Comparison of ENCODE assay signal across 8 cellular contexts in the genomic region with DNA sequence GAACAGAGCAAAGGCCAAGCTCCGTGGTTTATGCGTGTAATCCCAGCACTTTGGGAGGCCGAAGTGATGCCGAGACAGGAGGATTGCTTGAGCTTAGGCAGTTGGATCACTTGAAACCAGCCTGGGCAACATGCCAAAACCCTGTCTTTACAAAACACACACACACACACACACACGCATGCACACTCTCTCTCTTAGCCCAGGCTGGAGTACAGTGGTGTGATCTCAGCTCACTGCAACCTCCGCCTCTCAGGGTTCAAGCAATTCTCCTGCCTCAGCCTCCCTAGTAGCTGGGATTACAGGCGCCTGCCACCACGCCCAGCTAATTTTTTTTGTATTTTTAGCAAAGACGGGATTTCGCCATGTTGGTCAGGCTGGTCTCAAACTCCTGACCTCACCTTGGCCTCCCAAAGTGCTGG. TPM values are rescaled to one million over a fixed set of nuclear protein-coding genes. Genes with fewer than 3 reads are reported as not detected.
DNase-seq lines count a peak whose midpoint lies in the region; ATAC-seq, FAIRE-seq and TF ChIP-seq lines count a peak whose summit lies in the region.
"Not testable (repeated sequence)": the region's sequence is repeated elsewhere in the genome, so short reads cannot be mapped to it uniquely, and the experiment has no call there.

No MANE protein-coding gene starts in this region.

- not testable (repeated sequence) for H3K9me2 ChIP-seq in GM23248 (ENCODE audit: insufficient read depth); hepatocyte (replicated peaks; ENCODE audit: insufficient read depth)

- H3F3A ChIP-seq in GM23248 (ENCODE audit: insufficient read depth): peaks cover 45% of the 10 kb centered on the region

- intact Hi-C loops in A673 (cut with micrococcal nuclease; ENCODE audit: unreplicated experiment); pancreas (cut with DNase I): not testable (repeated sequence)

- H4K20me1 ChIP-seq in GM23248 (ENCODE audit: insufficient read depth); hepatocyte (ENCODE audit: insufficient read depth, poor library complexity, severe bottlenecking): not testable (repeated sequence)

- peak; percentile 42 for DNase-seq in A673 (ENCODE audit: low spot score)
- DNase-seq in GM23248: peak; percentile 38
- peak; percentile 26 for DNase-seq in NCI-H1436 (lab: John Stamatoyannopoulos, UW)
- DNase-seq in NCI-H69 (lab: John Stamatoyannopoulos, UW): peak; percentile 66
- DNase-seq in amniotic epithelial cell (ENCODE audit: low read depth): peak; percentile 84
- DNase-seq in epithelial cell of prostate (ENCODE audit: low read depth, low spot score): not testable (repeated sequence)
- DNase-seq in hepatocyte (ENCODE audit: low spot score): peak; percentile 49
- DNase-seq in pancreas: peak in 2 of 6 donors; percentile 30 to 39

- H2AFZ ChIP-seq in GM23248, hepatocyte: not testable (repeated sequence)

- not testable (repeated sequence) for H3K36me3 ChIP-seq in A673 (ENCODE audit: insufficient read depth, low read length, poor library complexity, severe bottlenecking); GM23248 (ENCODE audit: low read depth); hepatocyte (replicated peaks; ENCODE audit: insufficient read depth, low read depth)
- peaks cover 0 to 16% (median 0%) of the 10 kb centered on the region in 3 donors for H3K36me3 ChIP-seq in pancreas

- H3K27ac ChIP-seq in A673 (ENCODE audit: low read depth, low read length, poor library complexity, severe bottlenecking); GM23248; hepatocyte; pancreas: not testable (repeated sequence)
- H3K27ac ChIP-seq in epithelial cell of prostate: peak overlapping the region; percentile 86

- WGBS in GM23248 (ENCODE audit: low coverage in 1 of 2, low lambda C conversion rate in 2 of 2, missing lambda C conversion rate in 2 of 2), 2 experiments: 61 to 70% methylated on average over 10 of the region's 10 CpGs
- 74% methylated on average over 10 of the region's 10 CpGs for WGBS in hepatocyte (ENCODE audit: low lambda C conversion rate, missing lambda C conversion rate)
- 81 to 82% methylated on average over 10 of the region's 10 CpGs for WGBS in pancreas, 2 donors

- H3K27me3 ChIP-seq in A673 (replicated peaks; ENCODE audit: insufficient read depth, low read depth, low read length, poor library complexity); GM23248 (replicated peaks; ENCODE audit: insufficient read depth); hepatocyte; pancreas: not testable (repeated sequence)

- not testable (repeated sequence) for TF ChIP-seq CTCF in A673 (conservative IDR thresholded peaks at IDR 0.05; ENCODE audit: low read depth, low read length); hepatocyte (IDR thresholded peaks at IDR 0.05; ENCODE audit: poor library complexity); pancreas (IDR thresholded peaks at IDR 0.05)

- not testable (repeated sequence) for H3K79me2 ChIP-seq in GM23248 (ENCODE audit: insufficient read depth); hepatocyte

- CTCF ChIA-PET in A673 (lab: Charles Lee): interaction anchor here (0.8 kb wide), 1 partner anchor 12 kb away, joined by 3 read pairs; no protein-coding TSS in a partner anchor

- H3K4me1 ChIP-seq in A673 (ENCODE audit: insufficient read depth, low read length, poor library complexity, severe bottlenecking); GM23248 (ENCODE audit: insufficient read depth); hepatocyte (ENCODE audit: insufficient read depth); pancreas: not testable (repeated sequence)

- H3K4me3 ChIP-seq in A673 (ENCODE audit: low read depth, low read length, poor library complexity, severe bottlenecking); GM23248; hepatocyte; pancreas: not testable (repeated sequence)

- not testable (repeated sequence) for FAIRE-seq in pancreas (lab: Jason Lieb, UNC)

- H3K9ac ChIP-seq in GM23248: not testable (repeated sequence)

- in situ Hi-C loops in GM23248 (cut with MboI): not testable (repeated sequence)

- peak; percentile 9 to 28 (median 16) for ATAC-seq in pancreas

- not testable (repeated sequence) for H3K4me2 ChIP-seq in GM23248 (ENCODE audit: unreplicated experiment); hepatocyte

- POLR2A ChIA-PET in A673 (lab: Charles Lee; ENCODE audit: low non-redundant PET): not testable (repeated sequence)

- not testable (repeated sequence) for BruUV-seq in A673 (replicated peaks; lab: Mats Ljungman, UMichigan)

- H3K9me3 ChIP-seq in A673 (ENCODE audit: low read depth, low read length, poor library complexity, severe bottlenecking); GM23248 (ENCODE audit: low read depth); hepatocyte (ENCODE audit: low read depth); pancreas: not testable (repeated sequence)

RNA-seq across cellular contexts. Expression of a gene that starts 36.1 kb away (rescaled TPM):
- 23.4 and 25.1 TPM in 2 replicates for total RNA-seq in A673 (2021)
- 20.4 and 21.9 TPM in 2 replicates for total RNA-seq in GM23248 (2014; rRNA removed; shearing (Covaris generic))
- 17.1 and 17.7 TPM in 2 replicates for polyA plus RNA-seq in GM23248 (2016; fragmentation: Nextera tagmentation; extraction: Ambion mirVana)
- total RNA-seq in hepatocyte: 17.8 and 21.6 TPM in 2 replicates
- 8.5 and 13.3 TPM in 2 replicates for polyA plus RNA-seq in hepatocyte
- 10 to 100 TPM in 4 of 6 donors, 1 to 10 TPM in 2; 8.0 to 14.5 (median 12.2) TPM for total RNA-seq in pancreas
- 10 to 100 TPM in 1 of 2 donors, 1 to 10 TPM in 1; 7.8 to 10.6 TPM for polyA plus RNA-seq in pancreas
